Comparison of ENCODE assay signal across 32 cellular contexts in the genomic region with DNA sequence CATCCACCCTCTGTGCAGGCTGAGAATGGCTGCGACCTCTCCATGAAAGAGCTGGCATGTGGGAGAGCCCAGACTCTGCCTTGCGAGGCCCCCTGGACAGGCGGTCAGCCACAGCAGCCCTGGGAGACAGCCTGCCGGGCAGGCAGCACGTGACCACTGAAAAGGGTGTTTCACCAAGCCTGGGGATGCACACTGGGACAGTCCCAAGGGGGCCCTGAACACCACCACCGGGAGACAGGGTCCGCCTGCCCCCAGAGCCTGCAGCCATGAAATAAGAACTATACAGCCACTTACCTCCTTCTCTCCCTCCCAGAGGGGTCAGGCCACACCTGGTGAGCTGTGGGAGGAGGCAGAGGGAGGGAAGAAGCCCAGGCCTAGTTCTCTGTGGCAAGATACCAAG. TPM values are rescaled to one million over a fixed set of nuclear protein-coding genes. Genes with fewer than 3 reads are reported as not detected.
DNase-seq lines count a peak whose midpoint lies in the region; ATAC-seq and TF ChIP-seq lines count a peak whose summit lies in the region.
"Had no signal": no experiment of that assay in that cellular context is flagged by ENCODE, and none has a peak within 500 bp of the region (broad histone marks: within the 10 kb centered on the region; RNA-seq: fewer than 3 reads in every experiment).

No MANE protein-coding gene starts in this region.

- H3K79me2 ChIP-seq in ACC112 (ENCODE audit: control insufficient read depth, insufficient read depth, low read length, unreplicated experiment): peaks cover 25% of the 10 kb centered on the region
- peaks cover 64% of the 10 kb centered on the region for H3K79me2 ChIP-seq in fibroblast of lung (ENCODE audit: control insufficient read depth, insufficient read depth, low read length)
- peaks cover 61% of the 10 kb centered on the region for H3K79me2 ChIP-seq in osteoblast (ENCODE audit: insufficient read depth, low read length)

- no peak overlapping the region for H3K9ac ChIP-seq in fibroblast of lung (ENCODE audit: insufficient read depth, low read length)

- H3K36me3 ChIP-seq in ACC112 (ENCODE audit: insufficient read depth, low read length): peaks cover 21% of the 10 kb centered on the region; the same call in 1 of the 2 replicates
- peaks cover 7% of the 10 kb centered on the region for H3K36me3 ChIP-seq in fibroblast of lung (ENCODE audit: control insufficient read depth, insufficient read depth, low read length)
- peaks cover 43% of the 10 kb centered on the region for H3K36me3 ChIP-seq in osteoblast (ENCODE audit: insufficient read depth, low read length)
- H3K36me3 ChIP-seq: Peyer's patch, spleen, uterus had no signal

- no peaks in the 10 kb centered on the region for H3K9me3 ChIP-seq in fibroblast of lung (ENCODE audit: control insufficient read depth, insufficient read depth, low read depth, low read length)
- no peaks in the 10 kb centered on the region for H3K9me3 ChIP-seq in osteoblast (ENCODE audit: low read depth, low read length)
- H3K9me3 ChIP-seq: Peyer's patch, spleen, uterus had no signal

- H4K20me1 ChIP-seq in fibroblast of lung (ENCODE audit: control insufficient read depth, extremely low read depth, insufficient read depth, low read length): no peaks in the 10 kb centered on the region
- H4K20me1 ChIP-seq in osteoblast (ENCODE audit: insufficient read depth, low read length): no peaks in the 10 kb centered on the region

- no peak overlapping the region for H2AFZ ChIP-seq in ACC112 (ENCODE audit: low read length, unreplicated experiment)
- H2AFZ ChIP-seq in fibroblast of lung (ENCODE audit: low read length): no peak overlapping the region
- peak overlapping the region; percentile 49 for H2AFZ ChIP-seq in osteoblast (ENCODE audit: low read length)

- H3K4me1 ChIP-seq in ACC112 (ENCODE audit: control insufficient read depth, insufficient read depth, low read length, unreplicated experiment): peaks cover 52% of the 10 kb centered on the region
- peaks cover 22% of the 10 kb centered on the region for H3K4me1 ChIP-seq in fibroblast of lung (ENCODE audit: control insufficient read depth, extremely low read depth, insufficient read depth, low read length)
- H3K4me1 ChIP-seq in osteoblast (ENCODE audit: insufficient read depth, low read length): peaks cover 23% of the 10 kb centered on the region
- H3K4me1 ChIP-seq: foreskin keratinocyte, Peyer's patch, uterus had no signal

- H3K4me2 ChIP-seq in fibroblast of lung (ENCODE audit: extremely low read depth, insufficient read depth, low read length): no peak overlapping the region
- H3K4me2 ChIP-seq in osteoblast (ENCODE audit: insufficient read depth, low read length): peak overlapping the region; percentile 12

- no peak for ATAC-seq in GM21619 (IDR thresholded peaks at IDR 0.05; ENCODE audit: unreplicated experiment)
- ATAC-seq: activated CD8-positive, alpha-beta T cell treated with anti-CD3 and anti-CD28 coated beads, Interleukin-2, amount 10 ng/mL, durations not matched to agents 7 days and 5 days; activated naive CD8-positive, alpha-beta T cell treated with anti-CD3 and anti-CD28 coated beads, Interleukin-2, amount 50 U/mL, for 24 hours; foreskin keratinocyte; GM12878; HCT116 had no signal

- H3K27ac ChIP-seq in ACC112 (ENCODE audit: low read depth, low read length): peak overlapping the region; percentile 94
- H3K27ac ChIP-seq in HL-60 (replicated peaks): peak overlapping the region; percentile 3
- peak overlapping the region; percentile 60 for H3K27ac ChIP-seq in fibroblast of lung (ENCODE audit: insufficient read depth, low read length)
- peak overlapping the region; percentile 87 for H3K27ac ChIP-seq in osteoblast (ENCODE audit: low read depth, low read length)
- H3K27ac ChIP-seq: foreskin keratinocyte, Peyer's patch, uterus had no signal

- TF ChIP-seq CTCF in HL-60 (IDR thresholded peaks at IDR 0.05; ENCODE audit: insufficient read depth, low read length) (no peak), fibroblast of lung (conservative IDR thresholded peaks at IDR 0.05 in 1 of 2, IDR thresholded peaks at IDR 0.05 in 1 of 2; ENCODE audit: low read depth in 1 of 2, low read length in 2 of 2) (no peak), osteoblast (IDR thresholded peaks at IDR 0.05; ENCODE audit: extremely low read depth, low read depth, low read length) (no peak)

- H3K27me3 ChIP-seq in ACC112 (ENCODE audit: insufficient read depth, low read length) (no peaks in the 10 kb centered on the region), HL-60 (ENCODE audit: insufficient read depth, poor library complexity, severe bottlenecking) (no peaks in the 10 kb centered on the region), fibroblast of lung (ENCODE audit: control insufficient read depth, insufficient read depth, low read length) (no peaks in the 10 kb centered on the region), osteoblast (ENCODE audit: insufficient read depth, low read length) (no peaks in the 10 kb centered on the region)
- H3K27me3 ChIP-seq: foreskin keratinocyte, Peyer's patch, uterus had no signal

- no peak overlapping the region for H3K4me3 ChIP-seq in ACC112 (ENCODE audit: low read depth, low read length)
- no peak overlapping the region for H3K4me3 ChIP-seq in HL-60 (replicated peaks; ENCODE audit: insufficient read depth, low read length)
- no peak overlapping the region for H3K4me3 ChIP-seq in fibroblast of lung (replicated peaks in 1 of 4; ENCODE audit: control extremely low read depth in 1 of 4, insufficient read depth in 1 of 4, low read depth in 3 of 4, low read length in 4 of 4)
- H3K4me3 ChIP-seq in osteoblast (ENCODE audit: insufficient read depth, low read length): no peak overlapping the region
- H3K4me3 ChIP-seq: GM12878, lung, Peyer's patch, spleen, uterus had no signal

- no peak for DNase-seq in HL-60 (ENCODE audit: low read depth in 1 of 2, low spot score in 1 of 2)
- DNase-seq in fibroblast of lung (ENCODE audit: low read depth in 2 of 2): no peak
- no peak for DNase-seq in osteoblast (ENCODE audit: insufficient read length, low spot score, missing footprints)
- DNase-seq in HPDE6-E6E7 (ENCODE audit: extremely low spot score): no peak
- DNase-seq in NCI-H2171 (lab: John Stamatoyannopoulos, UW): no peak
- no peak for DNase-seq in hypothalamus (lab: John Stamatoyannopoulos, UW)
- DNase-seq: ACHN; activated CD8-positive, alpha-beta T cell treated with anti-CD3 and anti-CD28 coated beads, Interleukin-2, amount 10 ng/mL, durations not matched to agents 7 days and 5 days; activated effector memory CD4-positive, alpha-beta T cell treated with Interleukin-2 at 50 U/mL for 16 hours; activated naive CD8-positive, alpha-beta T cell treated with anti-CD3 and anti-CD28 coated beads, Interleukin-2, amount 50 U/mL, for 24 hours; activated T-cell treated with anti-CD3 and anti-CD28 coated beads for 4 hours; C1 segment of cervical spinal cord; effector CD4-positive, alpha-beta T cell; erythroblast; foreskin keratinocyte; hippocampal formation; KG1; NCI-H1436 treated with DMSO at 0.1 percent for 48 hours; NCI-H524 treated with DMSO at 0.1 percent for 48 hours; NK-92 treated with Interleukin-12 subunit alpha and Interleukin-12 subunit beta, amount 100 ng/mL, for 24 hours; Peyer's patch; spleen; stimulated activated CD4-positive, alpha-beta T cell treated with anti-CD3 and anti-CD28 coated beads, Interleukin-2, amount 100 ng/mL, for 48 hours; stimulated activated naive B cell treated with anti-CD40 and anti-IgM and Interleukin-4, amounts not matched to agents 10 μg/mL and 1 μg/mL and 100 μg/mL, for 72 hours; T-helper 1 cell; uterus had no signal

RNA-seq across cellular contexts. Expression of a gene that starts 11.5 kb away (rescaled TPM):
- total RNA-seq in fibroblast of lung: 2.6 and 12.4 TPM in 2 replicates
- 4.3 and 10.4 TPM in 2 replicates for polyA plus RNA-seq in fibroblast of lung
- polyA plus RNA-seq in fibroblast of lung (2012): 2.1 and 6.5 TPM in 2 replicates
- polyA minus RNA-seq in fibroblast of lung (ENCODE audit: low replicate concordance): 1.1 and 2.4 TPM in 2 replicates
- 7.6 and 10.0 TPM in 2 replicates for total RNA-seq in osteoblast
- total RNA-seq: GM12878, HT-29, Peyer's patch had no signal

Comparison
In these comparisons a context has a peak if more than half of its experiments do, and no peak if none do; other contexts are left out.
1. H3K27ac ChIP-seq: peak in every context shown above with its lines; median percentile 94 in ACC112; 87 in osteoblast; 60 in fibroblast of lung; 3 in HL-60.